ENCODE assay signal across 1 cellular context in the genomic region with DNA sequence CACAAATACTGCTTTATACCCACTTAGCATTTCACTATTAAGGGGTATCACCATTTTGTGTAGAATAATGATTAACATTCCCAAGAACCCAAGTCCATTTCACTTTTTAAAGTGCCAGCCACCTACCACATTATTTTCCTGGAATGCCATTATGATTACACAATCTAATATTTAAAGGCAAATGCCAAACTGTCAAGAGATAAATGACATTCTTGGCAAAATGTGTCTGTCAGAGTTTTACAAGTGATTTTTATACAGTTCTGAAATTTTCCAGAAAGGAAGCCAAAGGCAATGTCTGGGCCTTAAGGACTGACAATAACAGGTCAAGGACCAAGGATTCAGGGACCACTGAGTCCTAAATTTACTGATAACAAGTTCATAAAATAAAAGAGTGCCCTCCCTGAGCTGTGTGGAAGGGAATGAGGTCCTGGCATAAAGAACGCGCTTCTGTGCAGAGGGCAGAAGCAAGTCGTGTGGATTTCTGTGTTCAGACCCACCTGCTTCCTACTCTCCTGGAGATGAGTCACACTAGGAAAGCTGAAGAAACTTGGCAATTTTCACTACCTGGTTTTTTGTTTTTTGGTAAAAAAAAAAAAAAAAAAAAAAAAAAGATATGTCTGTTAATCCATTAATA.
TF ChIP-seq lines count a peak whose summit lies in the region.

No MANE protein-coding gene starts in this region.

TF ChIP-seq in SK-N-SH treated with all-trans-retinoic acid at 6 μM for 48 hours, 23 proteins besides CTCF, POLR2A, EP300 and RAD21 (continued from another document):
- TF ChIP-seq, protein P1, sequence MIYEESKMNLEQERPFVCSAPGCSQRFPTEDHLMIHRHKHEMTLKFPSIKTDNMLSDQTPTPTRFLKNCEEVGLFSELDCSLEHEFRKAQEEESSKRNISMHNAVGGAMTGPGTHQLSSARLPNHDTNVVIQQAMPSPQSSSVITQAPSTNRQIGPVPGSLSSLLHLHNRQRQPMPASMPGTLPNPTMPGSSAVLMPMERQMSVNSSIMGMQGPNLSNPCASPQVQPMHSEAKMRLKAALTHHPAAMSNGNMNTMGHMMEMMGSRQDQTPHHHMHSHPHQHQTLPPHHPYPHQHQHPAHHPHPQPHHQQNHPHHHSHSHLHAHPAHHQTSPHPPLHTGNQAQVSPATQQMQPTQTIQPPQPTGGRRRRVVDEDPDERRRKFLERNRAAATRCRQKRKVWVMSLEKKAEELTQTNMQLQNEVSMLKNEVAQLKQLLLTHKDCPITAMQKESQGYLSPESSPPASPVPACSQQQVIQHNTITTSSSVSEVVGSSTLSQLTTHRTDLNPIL (CRISPR knock-in tag; IDR thresholded peaks at IDR 0.05; ENCODE audit: low read depth): peak; percentile 90
- TF ChIP-seq, protein P2, sequence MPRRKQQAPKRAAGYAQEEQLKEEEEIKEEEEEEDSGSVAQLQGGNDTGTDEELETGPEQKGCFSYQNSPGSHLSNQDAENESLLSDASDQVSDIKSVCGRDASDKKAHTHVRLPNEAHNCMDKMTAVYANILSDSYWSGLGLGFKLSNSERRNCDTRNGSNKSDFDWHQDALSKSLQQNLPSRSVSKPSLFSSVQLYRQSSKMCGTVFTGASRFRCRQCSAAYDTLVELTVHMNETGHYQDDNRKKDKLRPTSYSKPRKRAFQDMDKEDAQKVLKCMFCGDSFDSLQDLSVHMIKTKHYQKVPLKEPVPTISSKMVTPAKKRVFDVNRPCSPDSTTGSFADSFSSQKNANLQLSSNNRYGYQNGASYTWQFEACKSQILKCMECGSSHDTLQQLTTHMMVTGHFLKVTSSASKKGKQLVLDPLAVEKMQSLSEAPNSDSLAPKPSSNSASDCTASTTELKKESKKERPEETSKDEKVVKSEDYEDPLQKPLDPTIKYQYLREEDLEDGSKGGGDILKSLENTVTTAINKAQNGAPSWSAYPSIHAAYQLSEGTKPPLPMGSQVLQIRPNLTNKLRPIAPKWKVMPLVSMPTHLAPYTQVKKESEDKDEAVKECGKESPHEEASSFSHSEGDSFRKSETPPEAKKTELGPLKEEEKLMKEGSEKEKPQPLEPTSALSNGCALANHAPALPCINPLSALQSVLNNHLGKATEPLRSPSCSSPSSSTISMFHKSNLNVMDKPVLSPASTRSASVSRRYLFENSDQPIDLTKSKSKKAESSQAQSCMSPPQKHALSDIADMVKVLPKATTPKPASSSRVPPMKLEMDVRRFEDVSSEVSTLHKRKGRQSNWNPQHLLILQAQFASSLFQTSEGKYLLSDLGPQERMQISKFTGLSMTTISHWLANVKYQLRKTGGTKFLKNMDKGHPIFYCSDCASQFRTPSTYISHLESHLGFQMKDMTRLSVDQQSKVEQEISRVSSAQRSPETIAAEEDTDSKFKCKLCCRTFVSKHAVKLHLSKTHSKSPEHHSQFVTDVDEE (CRISPR knock-in tag; IDR thresholded peaks at IDR 0.05): peak; percentile 70; the same call in 1 of the 2 replicates
- TF ChIP-seq ZFP3 (CRISPR knock-in tag; IDR thresholded peaks at IDR 0.05) (no peak), RARB (CRISPR knock-in tag; IDR thresholded peaks at IDR 0.05) (no peak), ESRRG (CRISPR knock-in tag; IDR thresholded peaks at IDR 0.05) (peak; percentile 72)
- TF ChIP-seq, protein P3, sequence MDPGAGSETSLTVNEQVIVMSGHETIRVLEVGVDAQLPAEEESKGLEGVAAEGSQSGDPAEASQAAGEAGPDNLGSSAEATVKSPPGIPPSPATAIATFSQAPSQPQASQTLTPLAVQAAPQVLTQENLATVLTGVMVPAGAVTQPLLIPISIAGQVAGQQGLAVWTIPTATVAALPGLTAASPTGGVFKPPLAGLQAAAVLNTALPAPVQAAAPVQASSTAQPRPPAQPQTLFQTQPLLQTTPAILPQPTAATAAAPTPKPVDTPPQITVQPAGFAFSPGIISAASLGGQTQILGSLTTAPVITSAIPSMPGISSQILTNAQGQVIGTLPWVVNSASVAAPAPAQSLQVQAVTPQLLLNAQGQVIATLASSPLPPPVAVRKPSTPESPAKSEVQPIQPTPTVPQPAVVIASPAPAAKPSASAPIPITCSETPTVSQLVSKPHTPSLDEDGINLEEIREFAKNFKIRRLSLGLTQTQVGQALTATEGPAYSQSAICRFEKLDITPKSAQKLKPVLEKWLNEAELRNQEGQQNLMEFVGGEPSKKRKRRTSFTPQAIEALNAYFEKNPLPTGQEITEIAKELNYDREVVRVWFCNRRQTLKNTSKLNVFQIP (CRISPR knock-in tag; IDR thresholded peaks at IDR 0.05; ENCODE audit: borderline replicate concordance, low read depth): no peak
